ENCODE assay signal across 2 cellular contexts in the genomic region with DNA sequence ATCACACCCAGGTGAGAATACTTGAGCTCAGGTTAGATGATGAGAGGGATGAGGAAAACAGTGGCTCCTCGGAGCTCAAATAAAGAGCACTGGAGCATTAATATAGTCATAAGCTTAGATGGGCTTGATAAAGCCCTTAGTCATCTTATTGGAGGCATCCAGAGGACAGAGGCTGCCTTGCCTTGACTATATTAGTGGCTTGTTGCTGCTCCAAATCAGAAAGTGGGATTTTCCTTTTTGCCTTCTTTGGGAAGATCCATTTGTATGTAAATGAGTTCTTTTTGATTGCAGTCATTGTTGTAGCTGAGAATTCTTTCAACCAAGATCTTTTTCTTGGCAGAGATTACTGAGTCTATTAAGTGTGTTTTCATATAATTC.
TF ChIP-seq lines count a peak whose summit lies in the region.

No MANE protein-coding gene starts in this region.

TF ChIP-seq in liver, 16 proteins besides CTCF, POLR2A, EP300 and RAD21:
- TF ChIP-seq SP1 (IDR thresholded peaks at IDR 0.05) (no peak), JUND (IDR thresholded peaks at IDR 0.05) (no peak), GABPA (IDR thresholded peaks at IDR 0.05 in 1 of 2, conservative IDR thresholded peaks at IDR 0.05 in 1 of 2) (no peak), HNF4G (IDR thresholded peaks at IDR 0.05) (no peak), RXRA (IDR thresholded peaks at IDR 0.05) (no peak), NR2F2 (IDR thresholded peaks at IDR 0.05) (no peak), HNF4A (conservative IDR thresholded peaks at IDR 0.05) (no peak), YY1 (IDR thresholded peaks at IDR 0.05) (no peak), FOXA2 (IDR thresholded peaks at IDR 0.05) (no peak), EGR1 (IDR thresholded peaks at IDR 0.05; ENCODE audit: low read depth in 2 of 2) (no peak), FOXA1 (IDR thresholded peaks at IDR 0.05) (no peak), TAF1 (conservative IDR thresholded peaks at IDR 0.05) (no peak)
- TF ChIP-seq, protein P1, sequence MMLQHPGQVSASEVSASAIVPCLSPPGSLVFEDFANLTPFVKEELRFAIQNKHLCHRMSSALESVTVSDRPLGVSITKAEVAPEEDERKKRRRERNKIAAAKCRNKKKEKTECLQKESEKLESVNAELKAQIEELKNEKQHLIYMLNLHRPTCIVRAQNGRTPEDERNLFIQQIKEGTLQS (IDR thresholded peaks at IDR 0.05), result no peak
- TF ChIP-seq, protein P2, sequence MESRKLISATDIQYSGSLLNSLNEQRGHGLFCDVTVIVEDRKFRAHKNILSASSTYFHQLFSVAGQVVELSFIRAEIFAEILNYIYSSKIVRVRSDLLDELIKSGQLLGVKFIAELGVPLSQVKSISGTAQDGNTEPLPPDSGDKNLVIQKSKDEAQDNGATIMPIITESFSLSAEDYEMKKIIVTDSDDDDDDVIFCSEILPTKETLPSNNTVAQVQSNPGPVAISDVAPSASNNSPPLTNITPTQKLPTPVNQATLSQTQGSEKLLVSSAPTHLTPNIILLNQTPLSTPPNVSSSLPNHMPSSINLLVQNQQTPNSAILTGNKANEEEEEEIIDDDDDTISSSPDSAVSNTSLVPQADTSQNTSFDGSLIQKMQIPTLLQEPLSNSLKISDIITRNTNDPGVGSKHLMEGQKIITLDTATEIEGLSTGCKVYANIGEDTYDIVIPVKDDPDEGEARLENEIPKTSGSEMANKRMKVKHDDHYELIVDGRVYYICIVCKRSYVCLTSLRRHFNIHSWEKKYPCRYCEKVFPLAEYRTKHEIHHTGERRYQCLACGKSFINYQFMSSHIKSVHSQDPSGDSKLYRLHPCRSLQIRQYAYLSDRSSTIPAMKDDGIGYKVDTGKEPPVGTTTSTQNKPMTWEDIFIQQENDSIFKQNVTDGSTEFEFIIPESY (IDR thresholded peaks at IDR 0.05), result no peak
- TF ChIP-seq, protein P3, sequence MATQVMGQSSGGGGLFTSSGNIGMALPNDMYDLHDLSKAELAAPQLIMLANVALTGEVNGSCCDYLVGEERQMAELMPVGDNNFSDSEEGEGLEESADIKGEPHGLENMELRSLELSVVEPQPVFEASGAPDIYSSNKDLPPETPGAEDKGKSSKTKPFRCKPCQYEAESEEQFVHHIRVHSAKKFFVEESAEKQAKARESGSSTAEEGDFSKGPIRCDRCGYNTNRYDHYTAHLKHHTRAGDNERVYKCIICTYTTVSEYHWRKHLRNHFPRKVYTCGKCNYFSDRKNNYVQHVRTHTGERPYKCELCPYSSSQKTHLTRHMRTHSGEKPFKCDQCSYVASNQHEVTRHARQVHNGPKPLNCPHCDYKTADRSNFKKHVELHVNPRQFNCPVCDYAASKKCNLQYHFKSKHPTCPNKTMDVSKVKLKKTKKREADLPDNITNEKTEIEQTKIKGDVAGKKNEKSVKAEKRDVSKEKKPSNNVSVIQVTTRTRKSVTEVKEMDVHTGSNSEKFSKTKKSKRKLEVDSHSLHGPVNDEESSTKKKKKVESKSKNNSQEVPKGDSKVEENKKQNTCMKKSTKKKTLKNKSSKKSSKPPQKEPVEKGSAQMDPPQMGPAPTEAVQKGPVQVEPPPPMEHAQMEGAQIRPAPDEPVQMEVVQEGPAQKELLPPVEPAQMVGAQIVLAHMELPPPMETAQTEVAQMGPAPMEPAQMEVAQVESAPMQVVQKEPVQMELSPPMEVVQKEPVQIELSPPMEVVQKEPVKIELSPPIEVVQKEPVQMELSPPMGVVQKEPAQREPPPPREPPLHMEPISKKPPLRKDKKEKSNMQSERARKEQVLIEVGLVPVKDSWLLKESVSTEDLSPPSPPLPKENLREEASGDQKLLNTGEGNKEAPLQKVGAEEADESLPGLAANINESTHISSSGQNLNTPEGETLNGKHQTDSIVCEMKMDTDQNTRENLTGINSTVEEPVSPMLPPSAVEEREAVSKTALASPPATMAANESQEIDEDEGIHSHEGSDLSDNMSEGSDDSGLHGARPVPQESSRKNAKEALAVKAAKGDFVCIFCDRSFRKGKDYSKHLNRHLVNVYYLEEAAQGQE (IDR thresholded peaks at IDR 0.05), result no peak
- TF ChIP-seq, protein P4, sequence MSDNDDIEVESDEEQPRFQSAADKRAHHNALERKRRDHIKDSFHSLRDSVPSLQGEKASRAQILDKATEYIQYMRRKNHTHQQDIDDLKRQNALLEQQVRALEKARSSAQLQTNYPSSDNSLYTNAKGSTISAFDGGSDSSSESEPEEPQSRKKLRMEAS (IDR thresholded peaks at IDR 0.05), result no peak

TF ChIP-seq in HepG2, 621 proteins besides CTCF, POLR2A, EP300 and RAD21:
- TF ChIP-seq, protein P5, sequence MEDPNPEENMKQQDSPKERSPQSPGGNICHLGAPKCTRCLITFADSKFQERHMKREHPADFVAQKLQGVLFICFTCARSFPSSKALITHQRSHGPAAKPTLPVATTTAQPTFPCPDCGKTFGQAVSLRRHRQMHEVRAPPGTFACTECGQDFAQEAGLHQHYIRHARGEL (CRISPR knock-in tag; IDR thresholded peaks at IDR 0.05), result no peak
- TF ChIP-seq FOXK1 (CRISPR knock-in tag; IDR thresholded peaks at IDR 0.05; ENCODE audit: borderline replicate concordance, low read depth) (no peak), HNRNPUL1 (IDR thresholded peaks at IDR 0.05; ENCODE audit: low read depth, low read length) (no peak), ZNF260 (CRISPR knock-in tag; IDR thresholded peaks at IDR 0.05; ENCODE audit: borderline replicate concordance, low read depth) (no peak), ZNF430 (CRISPR knock-in tag; IDR thresholded peaks at IDR 0.05) (no peak), MTA3 (CRISPR knock-in tag; IDR thresholded peaks at IDR 0.05) (no peak), U2AF2 (IDR thresholded peaks at IDR 0.05; ENCODE audit: low read depth, low read length) (no peak), ZNF788 (CRISPR knock-in tag; IDR thresholded peaks at IDR 0.05; ENCODE audit: borderline replicate concordance) (no peak)
